Comparison of ENCODE assay signal across 15 cellular contexts in the genomic region with DNA sequence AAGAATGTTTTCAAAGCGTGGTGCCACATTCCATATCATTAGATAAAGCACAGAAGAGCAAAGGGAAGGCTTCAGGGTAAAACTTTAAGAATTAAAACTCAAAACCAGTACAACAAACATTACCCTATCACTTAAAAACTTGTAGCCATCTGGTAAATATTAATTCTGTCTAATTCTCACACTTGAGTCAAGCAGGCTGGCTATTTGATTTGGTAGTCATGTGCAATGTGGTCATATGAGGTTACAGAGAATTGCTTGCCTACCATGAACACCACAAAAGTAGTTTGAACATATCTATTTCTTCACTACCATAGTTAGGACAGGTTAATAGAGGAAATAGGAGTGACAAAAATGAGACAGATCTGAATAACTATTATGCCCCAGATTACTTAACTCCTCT.
"Had no signal": no experiment of that assay in that cellular context is flagged by ENCODE, and none has a peak within 500 bp of the region (broad histone marks: within the 10 kb centered on the region; RNA-seq: fewer than 3 reads in every experiment).

No MANE protein-coding gene starts in this region.

- H3K4me3 ChIP-seq: body of pancreas, gastrocnemius medialis, heart right ventricle, left ventricle myocardium inferior, skin epidermis, stomach had no signal

- H3K27ac ChIP-seq: body of pancreas, gastrocnemius medialis, heart right ventricle, left ventricle myocardium inferior, skin epidermis, stomach had no signal

- FAIRE-seq: urothelium cell line had no signal

- H3K27me3 ChIP-seq: body of pancreas, gastrocnemius medialis, heart right ventricle, stomach had no signal

- H3K4me1 ChIP-seq: gastrocnemius medialis, stomach had no signal

- ATAC-seq: activated CD4-positive, CD25-positive, alpha-beta regulatory T cell treated with anti-CD3 and anti-CD28 coated beads, Interleukin-2, amount 50 U/mL, for 24 hours; body of pancreas; gastrocnemius medialis; heart right ventricle had no signal

- H3K36me3 ChIP-seq: gastrocnemius medialis, heart right ventricle, left ventricle myocardium inferior, stomach had no signal

- H3K9me3 ChIP-seq: body of pancreas, gastrocnemius medialis, heart right ventricle, left ventricle myocardium inferior, stomach had no signal

- DNase-seq: activated CD4-positive, alpha-beta T cell treated with anti-CD3 and anti-CD28 coated beads, Interleukin-2, amount 50 U/mL, for 4 hours; activated naive CD4-positive, alpha-beta T cell treated with anti-CD3 and anti-CD28 coated beads, Interleukin-2, amount 50 U/mL, for 16 hours; activated T-cell treated with anti-CD3 and anti-CD28 coated beads, Interleukin-2, amount 50 U/mL, for 1 hour; body of pancreas; effector memory CD4-positive, alpha-beta T cell; erythroblast; gastrocnemius medialis; heart right ventricle; islet precursor cell; left ventricle myocardium inferior; retina; stomach had no signal
